ENCODE assay signal across 31 cellular contexts in the genomic region with DNA sequence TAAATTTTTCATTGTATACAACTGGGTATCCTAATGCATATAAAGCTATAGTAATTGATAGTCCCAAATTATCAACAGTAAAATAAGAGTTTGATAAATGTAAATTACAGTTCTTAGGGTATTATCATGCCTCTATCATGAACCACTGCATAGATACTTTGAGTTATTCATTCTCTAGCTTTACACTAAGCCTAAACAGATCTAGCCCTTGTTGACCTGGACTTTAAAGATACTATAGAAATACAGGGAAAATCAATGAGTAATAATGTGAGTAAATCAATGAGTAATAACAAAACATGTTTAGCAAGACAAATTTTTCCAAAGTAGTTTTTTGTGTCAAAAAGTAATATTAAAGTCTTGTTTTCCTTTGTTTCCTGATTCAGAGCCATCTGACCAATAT.
"Had no signal": no experiment of that assay in that cellular context is flagged by ENCODE, and none has a peak within 500 bp of the region (broad histone marks: within the 10 kb centered on the region; RNA-seq: fewer than 3 reads in every experiment).

No MANE protein-coding gene starts in this region.

- H3K27ac Mint-ChIP-seq: activated B cell treated with CpG ODN at 0.5 μM for 24 hours; activated CD4-positive, alpha-beta memory T cell treated with anti-CD3 and anti-CD28 coated beads for 36 hours; activated CD8-positive, alpha-beta memory T cell treated with anti-CD3 and anti-CD28 coated beads, Interleukin-2, amount 10 ng/mL, durations not matched to agents 7 days and 5 days; activated CD8-positive, alpha-beta T cell treated with anti-CD3 and anti-CD28 coated beads, Interleukin-2, amount 10 ng/mL, durations not matched to agents 7 days and 5 days; activated naive CD8-positive, alpha-beta T cell; effector memory CD8-positive, alpha-beta T cell; T-helper 17 cell; T-helper 2 cell treated with Interferon-gamma antibody and Interleukin-4, amounts not matched to agents 5 μg/mL and 100 μg/mL, for 36 hours had no signal

- H3K4me3 Mint-ChIP-seq: activated B cell treated with CpG ODN at 0.5 μM for 24 hours; activated CD4-positive, alpha-beta memory T cell treated with anti-CD3 and anti-CD28 coated beads for 36 hours; activated CD8-positive, alpha-beta memory T cell treated with anti-CD3 and anti-CD28 coated beads, Interleukin-2, amount 10 ng/mL, durations not matched to agents 7 days and 5 days; activated CD8-positive, alpha-beta T cell treated with anti-CD3 and anti-CD28 coated beads, Interleukin-2, amount 10 ng/mL, durations not matched to agents 7 days and 5 days; activated naive CD8-positive, alpha-beta T cell; effector memory CD8-positive, alpha-beta T cell; T-helper 17 cell; T-helper 2 cell treated with Interferon-gamma antibody and Interleukin-4, amounts not matched to agents 5 μg/mL and 100 μg/mL, for 36 hours had no signal

- H3K9me3 Mint-ChIP-seq: activated B cell treated with CpG ODN at 0.5 μM for 24 hours had no signal

- H3K27me3 ChIP-seq: brain microvascular endothelial cell, esophagus squamous epithelium had no signal

- ATAC-seq: activated CD4-positive, CD25-positive, alpha-beta regulatory T cell treated with anti-CD3 and anti-CD28 coated beads, Interleukin-2, amount 50 U/mL, for 24 hours; activated CD8-positive, alpha-beta memory T cell treated with anti-CD3 and anti-CD28 coated beads, Interleukin-2, amount 10 ng/mL, durations not matched to agents 7 days and 5 days; activated CD8-positive, alpha-beta T cell treated with anti-CD3 and anti-CD28 coated beads, Interleukin-2, amount 10 ng/mL, durations not matched to agents 7 days and 5 days; effector memory CD8-positive, alpha-beta T cell; T-helper 17 cell had no signal

- H3K9me3 ChIP-seq: esophagus squamous epithelium had no signal

- H3K27ac ChIP-seq: brain microvascular endothelial cell, epithelial cell of prostate, esophagus squamous epithelium, WERI-Rb-1 had no signal

- H3K36me3 ChIP-seq: brain microvascular endothelial cell, esophagus squamous epithelium, WERI-Rb-1 had no signal

- H3K4me3 ChIP-seq: esophagus squamous epithelium had no signal

- H3K4me1 ChIP-seq: esophagus squamous epithelium had no signal

- DNase-seq: activated B cell treated with CpG ODN at 0.5 μM for 24 hours; activated CD4-positive, alpha-beta memory T cell treated with anti-CD3 and anti-CD28 coated beads for 36 hours; activated CD4-positive, alpha-beta T cell treated with anti-CD3 and anti-CD28 coated beads, Interleukin-2, amount 50 U/mL, for 1 hour; activated CD8-positive, alpha-beta memory T cell treated with anti-CD3 and anti-CD28 coated beads, Interleukin-2, amount 10 ng/mL, durations not matched to agents 7 days and 5 days; activated CD8-positive, alpha-beta memory T cell treated with anti-CD3 and anti-CD28 coated beads, Interleukin-2, amount 50 U/mL, for 4 hours; activated CD8-positive, alpha-beta T cell treated with anti-CD3 and anti-CD28 coated beads, Interleukin-2, amount 10 ng/mL, durations not matched to agents 7 days and 5 days; activated gamma-delta T cell treated with Interleukin-2 at 50 U/mL for 16 hours; activated naive CD4-positive, alpha-beta T cell treated with anti-CD3 and anti-CD28 coated beads, Interleukin-2, amount 50 U/mL, for 16 hours; activated naive CD4-positive, alpha-beta T cell treated with Interleukin-2 at 50 U/mL for 16 hours; activated T-cell treated with anti-CD3 and anti-CD28 coated beads, Interleukin-2, amount 50 U/mL, for 1 hour; amniotic stem cell; anterior cingulate cortex; brain microvascular endothelial cell; caudate nucleus; cortex of kidney; dermis blood vessel endothelial cell; effector CD4-positive, alpha-beta T cell; effector memory CD8-positive, alpha-beta T cell; esophagus squamous epithelium; head of caudate nucleus; T-helper 1 cell; T-helper 17 cell; T1000; WERI-Rb-1 had no signal

- H3K27me3 Mint-ChIP-seq: activated B cell treated with CpG ODN at 0.5 μM for 24 hours; activated CD4-positive, alpha-beta memory T cell treated with anti-CD3 and anti-CD28 coated beads for 36 hours; activated CD8-positive, alpha-beta memory T cell treated with anti-CD3 and anti-CD28 coated beads, Interleukin-2, amount 10 ng/mL, durations not matched to agents 7 days and 5 days; activated naive CD8-positive, alpha-beta T cell; effector memory CD8-positive, alpha-beta T cell; T-helper 17 cell had no signal

- H3K4me1 Mint-ChIP-seq: activated B cell treated with CpG ODN at 0.5 μM for 24 hours, T-helper 17 cell had no signal

- FAIRE-seq: astrocyte, colon, frontal cortex had no signal
